1 cellular context compared by ENCODE assay signal in genomic region chr21:33698088-33698487, GRCh38.
TF ChIP-seq lines count a peak whose summit lies in the region.

No MANE protein-coding gene starts in this region.

TF ChIP-seq in HepG2, 621 proteins besides CTCF, POLR2A, EP300 and RAD21:
- no peak for TF ChIP-seq ZBTB1 (CRISPR knock-in tag; IDR thresholded peaks at IDR 0.05; ENCODE audit: borderline replicate concordance)
- TF ChIP-seq ZMYM2 (CRISPR knock-in tag; IDR thresholded peaks at IDR 0.05): no peak
- no peak for TF ChIP-seq HHEX (CRISPR knock-in tag; IDR thresholded peaks at IDR 0.05)
- no peak for TF ChIP-seq ZNF660 (CRISPR knock-in tag; IDR thresholded peaks at IDR 0.05; ENCODE audit: borderline replicate concordance, low read depth)
- TF ChIP-seq ZNF761 (CRISPR knock-in tag; conservative IDR thresholded peaks at IDR 0.05): no peak
- no peak for TF ChIP-seq PAX8 (CRISPR knock-in tag; IDR thresholded peaks at IDR 0.05; ENCODE audit: borderline replicate concordance)
- TF ChIP-seq TFDP2 (CRISPR knock-in tag; IDR thresholded peaks at IDR 0.05): no peak
- no peak for TF ChIP-seq PBX3 (CRISPR knock-in tag; IDR thresholded peaks at IDR 0.05; ENCODE audit: borderline replicate concordance)
- TF ChIP-seq IKZF5 (CRISPR knock-in tag; IDR thresholded peaks at IDR 0.05): no peak
- no peak for TF ChIP-seq PREB (CRISPR knock-in tag; IDR thresholded peaks at IDR 0.05)
- no peak for TF ChIP-seq GATAD2A (CRISPR knock-in tag; IDR thresholded peaks at IDR 0.05)
- TF ChIP-seq ZNF766 (CRISPR knock-in tag; IDR thresholded peaks at IDR 0.05; ENCODE audit: borderline replicate concordance): no peak
- TF ChIP-seq ZNF75D (CRISPR knock-in tag; IDR thresholded peaks at IDR 0.05; ENCODE audit: borderline replicate concordance): no peak
- no peak for TF ChIP-seq ZNF704 (CRISPR knock-in tag; IDR thresholded peaks at IDR 0.05; ENCODE audit: borderline replicate concordance)
- TF ChIP-seq PITX1 (CRISPR knock-in tag; IDR thresholded peaks at IDR 0.05): no peak
- no peak for TF ChIP-seq ZNF138 (CRISPR knock-in tag; IDR thresholded peaks at IDR 0.05; ENCODE audit: low read depth)
- TF ChIP-seq ZNF207 (IDR thresholded peaks at IDR 0.05; ENCODE audit: borderline replicate concordance): no peak
- no peak for TF ChIP-seq ZNF7 (CRISPR knock-in tag; IDR thresholded peaks at IDR 0.05)
- no peak for TF ChIP-seq THAP7 (CRISPR knock-in tag; IDR thresholded peaks at IDR 0.05)
